9 cellular contexts compared by ENCODE assay signal in the genomic region with DNA sequence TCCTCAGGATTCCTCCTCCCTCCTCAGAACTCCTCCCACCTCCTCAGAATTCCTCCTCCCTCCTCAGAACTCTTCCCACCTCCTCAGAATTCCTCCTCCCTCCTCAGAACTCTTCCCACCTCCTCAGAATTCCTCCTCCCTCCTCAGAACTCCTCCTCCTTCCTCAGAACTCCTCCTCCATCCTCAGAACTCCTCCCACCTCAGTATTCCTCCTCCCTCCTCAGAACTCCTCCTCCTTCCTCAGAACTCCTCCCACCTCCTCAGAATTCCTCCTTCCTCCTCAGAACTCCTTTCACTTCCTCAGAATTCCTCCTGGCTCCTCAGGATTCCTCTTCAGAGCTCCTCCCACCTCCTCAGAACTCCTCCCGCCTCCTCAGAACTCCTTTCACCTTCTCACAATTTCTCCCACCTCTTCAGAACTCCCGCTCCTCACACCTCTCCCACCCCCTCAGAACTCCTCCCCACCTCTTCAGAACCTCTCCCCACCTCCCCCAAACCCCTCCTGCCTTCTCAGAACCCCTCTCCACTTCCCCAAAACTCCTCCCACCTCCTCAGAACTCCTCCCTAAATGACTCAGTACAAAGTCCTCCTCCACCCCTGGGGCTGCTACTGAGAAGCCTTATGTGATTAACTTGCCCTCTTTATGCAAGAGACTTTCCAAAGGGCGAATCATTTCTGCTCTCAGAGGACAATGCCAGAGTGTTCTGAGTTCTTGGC. TPM values are rescaled to one million over a fixed set of nuclear protein-coding genes. Genes with fewer than 3 reads are reported as not detected.
DNase-seq lines count a peak whose midpoint lies in the region; ATAC-seq and TF ChIP-seq lines count a peak whose summit lies in the region.
"Had no signal": no experiment of that assay in that cellular context is flagged by ENCODE, and none has a peak within 500 bp of the region (broad histone marks: within the 10 kb centered on the region; RNA-seq: fewer than 3 reads in every experiment).

No MANE protein-coding gene starts in this region.

- H3K4me1 ChIP-seq in A673 (ENCODE audit: insufficient read depth, low read length, poor library complexity, severe bottlenecking) = no peaks in the 10 kb centered on the region

- no peak overlapping the region for H3K4me3 Mint-ChIP-seq in activated T-cell treated with anti-CD3 and anti-CD28 coated beads, Interleukin-2, amount 50 U/mL, for 4 hours

- POLR2A ChIA-PET in A673 (lab: Charles Lee; ENCODE audit: low non-redundant PET) = no interaction called here

- H3K9me3 ChIP-seq in A673 (ENCODE audit: low read depth, low read length, poor library complexity, severe bottlenecking) = no peaks in the 10 kb centered on the region

- peaks cover 13% of the 10 kb centered on the region for H3K4me1 Mint-ChIP-seq in activated T-cell treated with anti-CD3 and anti-CD28 coated beads, Interleukin-2, amount 50 U/mL, for 4 hours (ENCODE audit: low read depth)

- H3K4me3 ChIP-seq in A673 (ENCODE audit: low read depth, low read length, poor library complexity, severe bottlenecking) = no peak overlapping the region
- H3K4me3 ChIP-seq: GM12878 had no signal

- peak overlapping the region; percentile 35 for H3K27ac ChIP-seq in A673 (ENCODE audit: low read depth, low read length, poor library complexity, severe bottlenecking)

- ATAC-seq in activated T-cell treated with anti-CD3 and anti-CD28 coated beads, Interleukin-2, amount 50 U/mL, for 4 hours = peak; percentile 10 to 46
- no peak for ATAC-seq in GM21528 (IDR thresholded peaks at IDR 0.05; ENCODE audit: low FRiP score, unreplicated experiment)
- ATAC-seq in GM21360 (IDR thresholded peaks at IDR 0.05; ENCODE audit: unreplicated experiment) = no peak
- ATAC-seq: GM12878 had no signal

- CTCF ChIA-PET in A673 (lab: Charles Lee) = no interaction called here

- TF ChIP-seq CTCF in A673 (conservative IDR thresholded peaks at IDR 0.05; ENCODE audit: low read depth, low read length) = no peak

- no peaks in the 10 kb centered on the region for H3K27me3 Mint-ChIP-seq in activated T-cell treated with anti-CD3 and anti-CD28 coated beads, Interleukin-2, amount 50 U/mL, for 4 hours (ENCODE audit: low read depth)

- no peaks in the 10 kb centered on the region for H3K36me3 ChIP-seq in A673 (ENCODE audit: insufficient read depth, low read length, poor library complexity, severe bottlenecking)

- peak; percentile 83 for DNase-seq in A673 (ENCODE audit: low spot score)
- DNase-seq in HS-5 (ENCODE audit: low read depth) = peak; percentile 90
- no peak for DNase-seq in activated T-cell treated with anti-CD3 and anti-CD28 coated beads, Interleukin-2, amount 50 U/mL, for 4 hours
- peak; percentile 82 for DNase-seq in islet precursor cell
- no peak for DNase-seq in NCI-H2227 (lab: John Stamatoyannopoulos, UW; ENCODE audit: unreplicated experiment)
- DNase-seq in DMS53 treated with DMSO at 0.1 percent for 48 hours (lab: John Stamatoyannopoulos, UW; ENCODE audit: unreplicated experiment) = no peak

- no peaks in the 10 kb centered on the region for H3K9me3 Mint-ChIP-seq in activated T-cell treated with anti-CD3 and anti-CD28 coated beads, Interleukin-2, amount 50 U/mL, for 4 hours

- no TSS peak for BruUV-seq in A673 (replicated peaks; lab: Mats Ljungman, UMichigan)

- H3K36me3 Mint-ChIP-seq in activated T-cell treated with anti-CD3 and anti-CD28 coated beads, Interleukin-2, amount 50 U/mL, for 4 hours (ENCODE audit: insufficient read depth) = peaks cover 38% of the 10 kb centered on the region

- intact Hi-C loops in A673 (cut with micrococcal nuclease; ENCODE audit: unreplicated experiment) = no loop called here

- H3K27me3 ChIP-seq in A673 (replicated peaks; ENCODE audit: insufficient read depth, low read depth, low read length, poor library complexity) = no peaks in the 10 kb centered on the region

RNA-seq across cellular contexts. Expression of a gene that starts 23.2 kb away (rescaled TPM):
- total RNA-seq in A673 (2021) = not detected in 2 replicates
- not detected for total RNA-seq in activated T-cell treated with anti-CD3 and anti-CD28 coated beads, Interleukin-2, amount 50 U/mL, for 4 hours
- total RNA-seq: GM12878 had no signal

Comparison
In these comparisons a context has a peak if more than half of its experiments do, and no peak if none do; other contexts are left out.
1. DNase-seq: peak in A673 (single experiment), HS-5 (single experiment) and islet precursor cell (single experiment); none in activated T-cell treated with anti-CD3 and anti-CD28 coated beads, Interleukin-2, amount 50 U/mL, for 4 hours (single experiment), NCI-H2227 (single experiment) and DMS53 treated with DMSO at 0.1 percent for 48 hours (single experiment).
2. ATAC-seq: peak in activated T-cell treated with anti-CD3 and anti-CD28 coated beads, Interleukin-2, amount 50 U/mL, for 4 hours (2 of 2); none in GM21528 (single experiment) and GM21360 (single experiment).